8 cellular contexts compared by ENCODE assay signal in the genomic region with DNA sequence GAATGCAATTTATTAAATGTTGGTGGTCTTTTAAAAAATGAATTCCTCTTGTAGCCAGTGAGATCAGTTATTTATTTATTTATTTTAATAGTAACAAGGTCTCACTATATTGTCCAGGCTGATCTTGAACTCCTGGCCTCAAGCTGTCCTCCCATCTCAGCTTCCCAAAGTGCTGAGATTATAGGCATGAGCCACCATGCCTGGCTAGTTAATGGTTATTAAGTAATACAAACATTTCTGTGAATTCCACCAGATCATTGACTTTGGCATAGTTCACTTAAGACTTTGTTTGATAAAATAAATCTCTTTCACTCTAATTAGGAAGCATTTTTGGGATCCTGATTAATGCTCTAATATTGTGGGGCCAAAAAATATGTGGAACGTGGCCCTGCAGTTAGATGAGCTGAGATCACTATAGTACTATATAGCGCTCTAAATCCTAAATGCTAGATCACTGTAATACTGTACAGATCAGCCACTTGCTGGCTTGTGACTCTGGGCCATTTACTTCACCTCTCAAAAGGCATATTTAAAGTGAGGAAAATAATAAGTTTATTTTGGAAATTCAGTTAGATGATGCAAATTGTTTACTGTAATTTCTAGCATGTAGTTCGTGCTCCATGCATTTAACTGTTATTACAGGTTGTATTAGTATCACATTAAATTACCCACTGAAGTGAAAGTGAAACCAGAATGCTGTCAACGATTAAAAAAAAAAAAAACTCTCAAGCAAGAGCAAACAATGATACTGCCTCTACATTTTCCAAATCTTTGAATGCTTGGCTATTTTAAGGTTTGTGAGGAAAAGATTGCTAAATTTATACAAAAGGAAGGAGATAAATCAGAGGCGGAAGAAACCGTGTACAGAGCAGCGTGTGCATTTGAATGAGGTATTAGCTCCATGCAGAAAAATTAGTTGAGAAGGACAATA. TPM values are rescaled to one million over a fixed set of nuclear protein-coding genes. Genes with fewer than 3 reads are reported as not detected.
DNase-seq lines count a peak whose midpoint lies in the region; ATAC-seq, FAIRE-seq and TF ChIP-seq lines count a peak whose summit lies in the region.

No MANE protein-coding gene starts in this region.

- no peaks in the 10 kb centered on the region for H4K20me1 ChIP-seq in HepG2 (ENCODE audit: insufficient read depth, low read length)

- peak overlapping the region; percentile 24 for H2AFZ ChIP-seq in HepG2 (ENCODE audit: low read length)

- H3K9me3 ChIP-seq in HepG2 (ENCODE audit: low read length) (no peaks in the 10 kb centered on the region), uterus (no peaks in the 10 kb centered on the region)

- peak overlapping the region; percentile 1 for H3K4me3 ChIP-seq in AG04449 (ENCODE audit: low read depth, low read length)
- H3K4me3 ChIP-seq in HepG2 (replicated peaks in 1 of 3; ENCODE audit: insufficient read depth in 1 of 3, low read depth in 2 of 3, low read length in 3 of 3): peak overlapping the region; percentile 40 to 53 (median 49); a peak in 5 of 6 replicates
- peak overlapping the region; percentile 33 to 39 for H3K4me3 ChIP-seq in uterus

- H3K36me3 ChIP-seq in HepG2 (replicated peaks in 1 of 2; ENCODE audit: control insufficient read depth in 1 of 2, insufficient read depth in 2 of 2, low read length in 2 of 2) (no peaks in the 10 kb centered on the region), uterus (no peaks in the 10 kb centered on the region)

- FAIRE-seq in HepG2 (lab: Jason Lieb, UNC): no peak

- POLR2A ChIA-PET in AG04449 (lab: Yijun Ruan, JAX) (interaction anchor here (1.0 kb wide), 1 partner anchor 16 kb away, joined by 3 read pairs; a partner anchor contains a TSS), HepG2 (lab: Yijun Ruan, JAX) (interaction anchor here (2.1 kb wide), 1 partner anchor 16 kb away, joined by 5 read pairs; a partner anchor contains a TSS)

- TF ChIP-seq RAD21 in HepG2 (CRISPR knock-in tag; IDR thresholded peaks at IDR 0.05): no peak

- peak overlapping the region; percentile 50 for H3K4me2 ChIP-seq in HepG2 (ENCODE audit: low read depth, low read length)

- peaks cover 2% of the 10 kb centered on the region for H3K36me3 Mint-ChIP-seq in activated naive CD8-positive, alpha-beta T cell treated with anti-CD3 and anti-CD28 coated beads, Interleukin-2, amount 50 U/mL, for 24 hours (ENCODE audit: low read depth)

- TF ChIP-seq CTCF in AG04449 (IDR thresholded peaks at IDR 0.05; ENCODE audit: insufficient read depth, low read length, missing control alignments): no peak
- no peak for TF ChIP-seq CTCF in HepG2 (CRISPR knock-in tag; IDR thresholded peaks at IDR 0.05)
- no peak for TF ChIP-seq CTCF in uterus (IDR thresholded peaks at IDR 0.05)

- no peak for TF ChIP-seq EP300 in HepG2 (IDR thresholded peaks at IDR 0.05; ENCODE audit: low read depth in 2 of 2, low read length in 2 of 2)
- no peak for TF ChIP-seq EP300 in HepG2 (CRISPR knock-in tag; IDR thresholded peaks at IDR 0.05; ENCODE audit: borderline replicate concordance)

- BruUV-seq in HepG2 (replicated peaks; lab: Mats Ljungman, UMichigan): no TSS peak

- H3K27ac Mint-ChIP-seq in activated naive CD8-positive, alpha-beta T cell treated with anti-CD3 and anti-CD28 coated beads, Interleukin-2, amount 50 U/mL, for 24 hours: peak overlapping the region; percentile 95

- H3K4me1 ChIP-seq in HepG2 (ENCODE audit: insufficient read depth, low read length): peaks cover 17% of the 10 kb centered on the region
- H3K4me1 ChIP-seq in uterus: peaks cover 4 to 16% of the 10 kb centered on the region in 2 donors

- ATAC-seq in activated naive CD8-positive, alpha-beta T cell treated with anti-CD3 and anti-CD28 coated beads, Interleukin-2, amount 50 U/mL, for 24 hours: peak; percentile 36
- ATAC-seq in HepG2 (peak; percentile 65), GM18867 (IDR thresholded peaks at IDR 0.05; ENCODE audit: unreplicated experiment) (no peak)

- WGBS in HepG2 (ENCODE audit: low lambda C conversion rate): 61% methylated on average over 7 of the region's 7 CpGs

- TF ChIP-seq POLR2A in HepG2 (IDR thresholded peaks at IDR 0.05; ENCODE audit: insufficient read depth in 1 of 2, low read depth in 2 of 2, low read length in 2 of 2): no peak
- no peak for TF ChIP-seq POLR2A in uterus (IDR thresholded peaks at IDR 0.05)

- H3K27me3 Mint-ChIP-seq in activated naive CD8-positive, alpha-beta T cell treated with anti-CD3 and anti-CD28 coated beads, Interleukin-2, amount 50 U/mL, for 24 hours: no peaks in the 10 kb centered on the region

- CTCF ChIA-PET in AG04449 (lab: Yijun Ruan, JAX): interaction anchor here (1.0 to 5.5 kb wide), 7 partner anchors 10 to 239 kb away, joined by 3 to 38 read pairs (median 4); a partner anchor contains a TSS
- CTCF ChIA-PET in HepG2 (lab: Yijun Ruan, JAX; ENCODE audit: low intra/inter-chr PET ratio, low total read pairs): no interaction called here

- peak overlapping the region; percentile 96 for H3K4me3 Mint-ChIP-seq in activated naive CD8-positive, alpha-beta T cell treated with anti-CD3 and anti-CD28 coated beads, Interleukin-2, amount 50 U/mL, for 24 hours

- no peaks in the 10 kb centered on the region for H3K79me2 ChIP-seq in HepG2 (ENCODE audit: insufficient read depth, low read length)

- in situ Hi-C loops in HepG2 (cut with HindIII; ENCODE audit: extremely low pct_ligation_motif_present, low pct_unique_long_range_greater_than_20kb): no loop called here

- H3K27me3 ChIP-seq in HepG2 (ENCODE audit: control insufficient read depth in 1 of 2, insufficient read depth in 2 of 2, low read length in 2 of 2) (no peaks in the 10 kb centered on the region), uterus (no peaks in the 10 kb centered on the region)

- peaks cover 19% of the 10 kb centered on the region for H3K4me1 Mint-ChIP-seq in activated naive CD8-positive, alpha-beta T cell treated with anti-CD3 and anti-CD28 coated beads, Interleukin-2, amount 50 U/mL, for 24 hours

- H3K9me3 Mint-ChIP-seq in activated naive CD8-positive, alpha-beta T cell treated with anti-CD3 and anti-CD28 coated beads, Interleukin-2, amount 50 U/mL, for 24 hours: no peaks in the 10 kb centered on the region

- DNase-seq in AG04449 (ENCODE audit: low read depth, low spot score): no peak
- DNase-seq in HT-29 (ENCODE audit: low spot score): peak; percentile 48
- DNase-seq in activated naive CD8-positive, alpha-beta T cell treated with anti-CD3 and anti-CD28 coated beads, Interleukin-2, amount 50 U/mL, for 24 hours: no peak
- DNase-seq in HepG2 (ENCODE audit: low spot score): no peak
- no peak for DNase-seq in uterus
- no peak for DNase-seq in NCI-H1417 (lab: John Stamatoyannopoulos, UW)
- DNase-seq in 8988T: no peak

- intact Hi-C loops in HepG2 (cut with micrococcal nuclease; ENCODE audit: unreplicated experiment) (no loop called here), uterus (cut with DNase I; ENCODE audit: low total_unique reads) (no loop called here)

- H3K27ac ChIP-seq in HepG2 (ENCODE audit: extremely low read length, insufficient read depth, low read length) (no peak overlapping the region), uterus (peak overlapping the region; percentile 82 to 95)

- H3K9ac ChIP-seq in HepG2 (ENCODE audit: insufficient read depth, low read depth, low read length): no peak overlapping the region

RNA-seq across cellular contexts. Expression of a gene that starts 15.9 kb away (rescaled TPM):
- total RNA-seq in HT-29 (2014; rRNA removed; shearing (Covaris generic)): 2.5 and 4.3 TPM in 2 replicates
- 15.0 and 17.9 TPM in 2 replicates for total RNA-seq in HepG2 (2016; rRNA removed; fragmentation: Illumina TruSeq; extraction: Trizol)
- 4.8 and 5.4 TPM in 2 replicates for total RNA-seq in HepG2 (2016; cell fraction: cytosol; rRNA removed; fragmentation: Illumina TruSeq; extraction: Trizol; ENCODE audit: low read depth)
- 15.8 and 17.7 TPM in 2 replicates for total RNA-seq in HepG2 (2016; cell fraction: insoluble cytoplasmic fraction; rRNA removed; fragmentation: Illumina TruSeq; extraction: Trizol)
- 11.2 and 12.0 TPM in 2 replicates for total RNA-seq in HepG2 (2016; cell fraction: membrane; rRNA removed; fragmentation: Illumina TruSeq; extraction: Trizol)
- 21.8 and 24.6 TPM in 2 replicates for total RNA-seq in HepG2 (2016; cell fraction: nucleus; rRNA removed; fragmentation: Illumina TruSeq; extraction: Trizol)
- polyA plus RNA-seq in HepG2 (2011; rRNA removed): 4.3 and 5.9 TPM in 2 replicates
- polyA plus RNA-seq in HepG2 (2011; cell fraction: cytosol; rRNA removed): 2.6 and 4.4 TPM in 2 replicates
- 3.1 and 3.5 TPM in 2 replicates for polyA plus RNA-seq in HepG2 (2011; cell fraction: nucleus; rRNA removed)
- 3.1 and 3.3 TPM in 2 replicates for polyA plus RNA-seq in HepG2 (2012)
- polyA plus RNA-seq in HepG2 (2016; cell fraction: cytosol; fragmentation: Illumina TruSeq; extraction: Trizol; ENCODE audit: low read depth): 3.1 and 3.6 TPM in 2 replicates
- polyA plus RNA-seq in HepG2 (2016; cell fraction: insoluble cytoplasmic fraction; fragmentation: Illumina TruSeq; extraction: Trizol; ENCODE audit: low read depth): 14.7 and 16.1 TPM in 2 replicates
- 6.2 and 7.4 TPM in 2 replicates for polyA plus RNA-seq in HepG2 (2016; cell fraction: membrane; fragmentation: Illumina TruSeq; extraction: Trizol; ENCODE audit: low read depth)
- 29.8 and 31.9 TPM in 2 replicates for polyA plus RNA-seq in HepG2 (2016; cell fraction: nucleus; fragmentation: Illumina TruSeq; extraction: Trizol; ENCODE audit: insufficient read depth, low read depth)
- 3.7 and 12.5 TPM in 2 replicates for polyA minus RNA-seq in HepG2 (2011; rRNA and poly(A)+ RNA removed; ENCODE audit: low replicate concordance)
- 3.7 and 4.0 TPM in 2 replicates for polyA minus RNA-seq in HepG2 (2011; cell fraction: cytosol; rRNA and poly(A)+ RNA removed)
- 8.6 and 13.1 TPM in 2 replicates for polyA minus RNA-seq in HepG2 (2011; cell fraction: nucleus; rRNA and poly(A)+ RNA removed)
- total RNA-seq in uterus: 100 to 1,000 TPM in 1 of 4 donors, 10 to 100 TPM in 3; 14.4 to 133 (median 48.7) TPM

RNA-seq across cellular contexts. Expression of a gene that starts 22.1 kb away (rescaled TPM):
- total RNA-seq in HT-29 (2014; rRNA removed; shearing (Covaris generic)): 0.31 and 1.4 TPM in 2 replicates
- total RNA-seq in HepG2 (2016; rRNA removed; fragmentation: Illumina TruSeq; extraction: Trizol) (58.1 and 59.9 TPM in 2 replicates), uterus (1,000 to 10,000 TPM; 2,685 to 5,347 (median 3,837) TPM)
- total RNA-seq in HepG2 (2016; cell fraction: cytosol; rRNA removed; fragmentation: Illumina TruSeq; extraction: Trizol; ENCODE audit: low read depth): 21.6 and 22.5 TPM in 2 replicates
- 50.7 and 62.7 TPM in 2 replicates for total RNA-seq in HepG2 (2016; cell fraction: insoluble cytoplasmic fraction; rRNA removed; fragmentation: Illumina TruSeq; extraction: Trizol)
- 33.4 and 39.8 TPM in 2 replicates for total RNA-seq in HepG2 (2016; cell fraction: membrane; rRNA removed; fragmentation: Illumina TruSeq; extraction: Trizol)
- total RNA-seq in HepG2 (2016; cell fraction: nucleus; rRNA removed; fragmentation: Illumina TruSeq; extraction: Trizol): 33.1 and 39.3 TPM in 2 replicates
- 21.8 and 25.1 TPM in 2 replicates for polyA plus RNA-seq in HepG2 (2011; rRNA removed)
- 32.0 and 34.2 TPM in 2 replicates for polyA plus RNA-seq in HepG2 (2011; cell fraction: cytosol; rRNA removed)
- 20.1 and 23.1 TPM in 2 replicates for polyA plus RNA-seq in HepG2 (2011; cell fraction: nucleus; rRNA removed)
- polyA plus RNA-seq in HepG2 (2012): 30.5 and 47.4 TPM in 2 replicates
- 30.8 and 35.7 TPM in 2 replicates for polyA plus RNA-seq in HepG2 (2016; cell fraction: cytosol; fragmentation: Illumina TruSeq; extraction: Trizol; ENCODE audit: low read depth)
- 81.9 and 99.8 TPM in 2 replicates for polyA plus RNA-seq in HepG2 (2016; cell fraction: insoluble cytoplasmic fraction; fragmentation: Illumina TruSeq; extraction: Trizol; ENCODE audit: low read depth)
- 45.1 and 45.4 TPM in 2 replicates for polyA plus RNA-seq in HepG2 (2016; cell fraction: membrane; fragmentation: Illumina TruSeq; extraction: Trizol; ENCODE audit: low read depth)
- 60.8 and 61.8 TPM in 2 replicates for polyA plus RNA-seq in HepG2 (2016; cell fraction: nucleus; fragmentation: Illumina TruSeq; extraction: Trizol; ENCODE audit: insufficient read depth, low read depth)
- polyA minus RNA-seq in HepG2 (2011; rRNA and poly(A)+ RNA removed; ENCODE audit: low replicate concordance): 3.6 and 48.3 TPM in 2 replicates
- 35.2 and 40.9 TPM in 2 replicates for polyA minus RNA-seq in HepG2 (2011; cell fraction: cytosol; rRNA and poly(A)+ RNA removed)
- 13.9 and 20.1 TPM in 2 replicates for polyA minus RNA-seq in HepG2 (2011; cell fraction: nucleus; rRNA and poly(A)+ RNA removed)
